23 cellular contexts compared by ENCODE assay signal in genomic region chr20:59514554-59514953, GRCh38.
"Had no signal": no experiment of that assay in that cellular context is flagged by ENCODE, and none has a peak within 500 bp of the region (broad histone marks: within the 10 kb centered on the region; RNA-seq: fewer than 3 reads in every experiment).

No MANE protein-coding gene starts in this region.

- DNase-seq: immature natural killer cell; left ventricle myocardium inferior; naive B cell; natural killer cell; ovary; spleen; stimulated activated CD4-positive, alpha-beta T cell treated with anti-CD3 and anti-CD28 coated beads, Interleukin-4, amount 100 ng/mL, for 24 hours; stimulated activated naive CD4-positive, alpha-beta T cell treated with Interleukin-2 at 50 U/mL for 16 hours; stimulated activated naive CD8-positive, alpha-beta T cell treated with anti-CD3 and anti-CD28 coated beads, Interleukin-15, amount 100 ng/mL, for 72 hours; uterus had no signal

- H3K36me3 ChIP-seq: left ventricle myocardium inferior, neural progenitor cell, ovary, right atrium auricular region, spleen, tibial nerve, uterus had no signal

- ATAC-seq: natural killer cell; sciatic nerve; stimulated activated memory B cell treated with anti-CD40 and anti-IgM and Interleukin-4, amounts not matched to agents 10 μg/mL and 1 μg/mL and 100 μg/mL, for 72 hours; stimulated activated naive CD8-positive, alpha-beta T cell treated with anti-CD3 and anti-CD28 coated beads, Interleukin-15, amount 100 ng/mL, for 72 hours had no signal

- FAIRE-seq: islet of Langerhans had no signal

- H3K9me3 ChIP-seq: left ventricle myocardium inferior, ovary, right atrium auricular region, spleen, tibial nerve, uterus had no signal

- H3K27me3 ChIP-seq: ovary, right atrium auricular region had no signal

- H3K9ac ChIP-seq: neural progenitor cell had no signal

- H3K4me3 ChIP-seq: hepatocyte, left ventricle myocardium inferior, lung, ovary, right atrium auricular region, skin epidermis, spleen, tibial nerve, uterus had no signal

- H3K27ac Mint-ChIP-seq: immature natural killer cell; mesothelial cell of epicardium; naive B cell; natural killer cell; nephron progenitor cell; neural progenitor cell; progenitor cell of endocrine pancreas; stimulated activated memory B cell treated with anti-CD40 and anti-IgM and Interleukin-4, amounts not matched to agents 10 μg/mL and 1 μg/mL and 100 μg/mL, for 72 hours; stimulated activated naive CD8-positive, alpha-beta T cell treated with anti-CD3 and anti-CD28 coated beads, Interleukin-15, amount 100 ng/mL, for 72 hours; type B pancreatic cell had no signal

- H3K27ac ChIP-seq: hepatocyte, left ventricle myocardium inferior, neural progenitor cell, ovary, right atrium auricular region, skin epidermis, spleen, tibial nerve, uterus had no signal

- H3K4me1 ChIP-seq: left ventricle myocardium inferior, neural progenitor cell, tibial nerve, uterus had no signal

- H2AFZ ChIP-seq: hepatocyte, neural progenitor cell had no signal

- H3K9me3 Mint-ChIP-seq: immature natural killer cell; mesothelial cell of epicardium; natural killer cell; nephron progenitor cell; neural progenitor cell; stimulated activated memory B cell treated with anti-CD40 and anti-IgM and Interleukin-4, amounts not matched to agents 10 μg/mL and 1 μg/mL and 100 μg/mL, for 72 hours; stimulated activated naive CD8-positive, alpha-beta T cell treated with anti-CD3 and anti-CD28 coated beads, Interleukin-15, amount 100 ng/mL, for 72 hours; type B pancreatic cell had no signal

- H3K36me3 Mint-ChIP-seq: immature natural killer cell; mesothelial cell of epicardium; natural killer cell; neural progenitor cell; stimulated activated memory B cell treated with anti-CD40 and anti-IgM and Interleukin-4, amounts not matched to agents 10 μg/mL and 1 μg/mL and 100 μg/mL, for 72 hours; type B pancreatic cell had no signal

- H3K4me3 Mint-ChIP-seq: immature natural killer cell; mesothelial cell of epicardium; naive B cell; natural killer cell; stimulated activated memory B cell treated with anti-CD40 and anti-IgM and Interleukin-4, amounts not matched to agents 10 μg/mL and 1 μg/mL and 100 μg/mL, for 72 hours; stimulated activated naive CD8-positive, alpha-beta T cell treated with anti-CD3 and anti-CD28 coated beads, Interleukin-15, amount 100 ng/mL, for 72 hours had no signal

- H3K79me2 ChIP-seq: hepatocyte had no signal

- H3K4me1 Mint-ChIP-seq: immature natural killer cell; natural killer cell; stimulated activated naive CD8-positive, alpha-beta T cell treated with anti-CD3 and anti-CD28 coated beads, Interleukin-15, amount 100 ng/mL, for 72 hours had no signal
